27 cellular contexts compared by ENCODE assay signal in the genomic region with DNA sequence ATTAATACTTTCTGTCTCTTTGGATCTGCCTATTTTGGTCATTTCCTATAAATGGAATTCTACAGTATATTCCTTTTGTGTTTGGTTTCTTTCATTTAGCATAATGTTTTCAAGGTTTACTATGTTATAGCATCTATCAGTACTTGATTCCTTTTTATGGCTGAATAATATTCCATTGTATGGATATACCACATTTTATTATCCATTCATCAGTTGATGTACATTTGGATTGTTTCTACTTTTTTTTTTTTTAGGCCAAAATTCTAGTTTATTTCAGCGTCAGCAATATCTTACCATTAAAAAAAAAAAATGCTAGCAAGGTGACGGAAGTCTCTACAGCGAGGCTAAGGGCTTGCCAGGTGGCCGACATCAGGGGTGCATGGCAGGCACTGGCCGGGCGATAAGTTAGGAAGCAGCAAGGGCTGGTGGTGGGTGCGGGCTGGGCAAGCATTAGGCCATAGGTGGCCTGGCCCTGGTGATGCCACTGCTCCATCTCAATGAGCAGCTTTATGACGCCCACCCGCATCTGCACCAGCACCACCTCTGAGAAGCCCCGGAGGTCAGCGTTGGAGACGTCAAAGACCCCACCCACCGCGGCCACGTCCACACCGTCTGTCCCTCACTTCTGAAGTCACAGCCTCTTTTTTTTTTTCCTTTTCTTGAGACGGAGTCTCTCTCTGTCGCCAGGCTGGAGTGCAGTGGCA. TPM values are rescaled to one million over a fixed set of nuclear protein-coding genes. Genes with fewer than 3 reads are reported as not detected.
DNase-seq lines count a peak whose midpoint lies in the region; ATAC-seq, FAIRE-seq and TF ChIP-seq lines count a peak whose summit lies in the region.
"Had no signal": no experiment of that assay in that cellular context is flagged by ENCODE, and none has a peak within 500 bp of the region (broad histone marks: within the 10 kb centered on the region; RNA-seq: fewer than 3 reads in every experiment).

No MANE protein-coding gene starts in this region.

- H4K20me1 ChIP-seq in HepG2 (ENCODE audit: insufficient read depth, low read length): no peaks in the 10 kb centered on the region
- H4K20me1 ChIP-seq: BLaER1 treated with 17β-estradiol and CSF1 and Interleukin-3, amounts not matched to agents 10 nM and 100 nM had no signal

- H3K4me3 ChIP-seq in HepG2 (replicated peaks in 1 of 3; ENCODE audit: insufficient read depth in 1 of 3, low read depth in 2 of 3, low read length in 3 of 3) (no peak overlapping the region), right lobe of liver (no peak overlapping the region), HEK293 (ENCODE audit: low read depth, low read length) (no peak overlapping the region), esophagus muscularis mucosa (no peak overlapping the region), neuronal stem cell (ENCODE audit: low read length in 2 of 2) (no peak overlapping the region), SJCRH30 (no peak overlapping the region)
- no peak overlapping the region for H3K4me3 ChIP-seq in CD8-positive, alpha-beta T cell (ENCODE audit: low read depth, low read length)
- H3K4me3 ChIP-seq: BLaER1 treated with 17β-estradiol and CSF1 and Interleukin-3, amounts not matched to agents 10 nM and 100 nM; GM12878 had no signal

- H3K36me3 Mint-ChIP-seq in CD8-positive, alpha-beta T cell: no peaks in the 10 kb centered on the region

- H3K23ac ChIP-seq in neuronal stem cell (ENCODE audit: low read depth, low read length, poor library complexity): peak overlapping the region; percentile 25

- H3K9me3 Mint-ChIP-seq in CD8-positive, alpha-beta T cell: peaks cover 5% of the 10 kb centered on the region
- H3K9me3 Mint-ChIP-seq: CD4-positive, alpha-beta T cell had no signal

- H3K27me3 ChIP-seq in HepG2 (ENCODE audit: control insufficient read depth in 1 of 2, insufficient read depth in 2 of 2, low read length in 2 of 2) (no peaks in the 10 kb centered on the region), right lobe of liver (no peaks in the 10 kb centered on the region), esophagus muscularis mucosa (peaks cover 0 to 26% (median 2%) of the 10 kb centered on the region in 4 donors), neuronal stem cell (ENCODE audit: control insufficient read depth in 3 of 3, insufficient read depth in 3 of 3, low read depth in 1 of 3, low read length in 3 of 3) (no peaks in the 10 kb centered on the region), SJCRH30 (no peaks in the 10 kb centered on the region)
- H3K27me3 ChIP-seq in CD8-positive, alpha-beta T cell (ENCODE audit: insufficient read depth, low read length): no peaks in the 10 kb centered on the region
- H3K27me3 ChIP-seq: BLaER1 treated with 17β-estradiol and CSF1 and Interleukin-3, amounts not matched to agents 10 nM and 100 nM had no signal

- TF ChIP-seq CTCF in HepG2 (CRISPR knock-in tag; IDR thresholded peaks at IDR 0.05) (no peak), right lobe of liver (IDR thresholded peaks at IDR 0.05) (no peak), HEK293 (tag by site-specific recombination; IDR thresholded peaks at IDR 0.05) (no peak), esophagus muscularis mucosa (IDR thresholded peaks at IDR 0.05) (no peak)
- no peak for TF ChIP-seq CTCF in CD8-positive, alpha-beta T cell (IDR thresholded peaks at IDR 0.05)

- H3K79me2 ChIP-seq in HepG2 (ENCODE audit: insufficient read depth, low read length): no peaks in the 10 kb centered on the region

- H3K27ac ChIP-seq in HepG2 (ENCODE audit: extremely low read length, insufficient read depth, low read length) (no peak overlapping the region), right lobe of liver (no peak overlapping the region), HEK293 (ENCODE audit: extremely low read depth, low read depth, low read length) (no peak overlapping the region), esophagus muscularis mucosa (replicated peaks in 1 of 4) (no peak overlapping the region), neuronal stem cell (replicated peaks; ENCODE audit: low read length) (no peak overlapping the region), SJCRH30 (no peak overlapping the region)
- no peak overlapping the region for H3K27ac ChIP-seq in CD8-positive, alpha-beta T cell (ENCODE audit: low read depth, low read length)
- H3K27ac ChIP-seq: BLaER1 treated with 17β-estradiol and CSF1 and Interleukin-3, amounts not matched to agents 10 nM and 100 nM; C4-2B had no signal

- H3K4me1 ChIP-seq in HepG2 (ENCODE audit: insufficient read depth, low read length) (peaks cover 36% of the 10 kb centered on the region), right lobe of liver (peaks cover 0 to 20% (median 0%) of the 10 kb centered on the region in 4 donors), HEK293 (ENCODE audit: control insufficient read depth, insufficient read depth, low read length) (no peaks in the 10 kb centered on the region), esophagus muscularis mucosa (peaks cover 0 to 11% (median 6%) of the 10 kb centered on the region in 4 donors), neuronal stem cell (ENCODE audit: control insufficient read depth in 2 of 2, insufficient read depth in 1 of 2, low read depth in 1 of 2, low read length in 2 of 2) (no peaks in the 10 kb centered on the region), SJCRH30 (no peaks in the 10 kb centered on the region)
- no peaks in the 10 kb centered on the region for H3K4me1 ChIP-seq in CD8-positive, alpha-beta T cell (ENCODE audit: insufficient read depth, low read length)

- H2BK15ac ChIP-seq in neuronal stem cell (ENCODE audit: low read length): no peak overlapping the region

- no peak overlapping the region for H3K4me3 Mint-ChIP-seq in CD8-positive, alpha-beta T cell
- H3K4me3 Mint-ChIP-seq: B cell; CD4-positive, alpha-beta T cell; CD8-positive, alpha-beta memory T cell had no signal

- H3K9ac ChIP-seq in HepG2 (ENCODE audit: insufficient read depth, low read depth, low read length) (no peak overlapping the region), neuronal stem cell (ENCODE audit: low read depth, low read length, poor library complexity) (no peak overlapping the region)
- H3K9ac ChIP-seq: BLaER1 treated with 17β-estradiol and CSF1 and Interleukin-3, amounts not matched to agents 10 nM and 100 nM had no signal

- H3K27ac Mint-ChIP-seq in CD8-positive, alpha-beta T cell: no peak overlapping the region
- H3K27ac Mint-ChIP-seq: B cell; CD4-positive, alpha-beta T cell; CD8-positive, alpha-beta memory T cell had no signal

- no peak overlapping the region for H4K8ac ChIP-seq in neuronal stem cell (ENCODE audit: low read depth, low read length)

- H3K4me2 ChIP-seq in HepG2 (ENCODE audit: low read depth, low read length) (no peak overlapping the region), neuronal stem cell (ENCODE audit: insufficient read depth, low read length, poor library complexity, severe bottlenecking) (no peak overlapping the region)
- H3K4me2 ChIP-seq: BLaER1 treated with 17β-estradiol and CSF1 and Interleukin-3, amounts not matched to agents 10 nM and 100 nM had no signal

- WGBS in HepG2 (ENCODE audit: low lambda C conversion rate): 92% methylated on average over 18 of the region's 18 CpGs
- 100% methylated on average over 7 of the region's 18 CpGs for WGBS in right lobe of liver (ENCODE audit: insufficient coverage, low coverage, low lambda C conversion rate, missing lambda C conversion rate)
- 98% methylated on average over 17 of the region's 18 CpGs for WGBS in esophagus muscularis mucosa
- no CpG with 5 or more reads among the region's 18 CpGs for WGBS in neuronal stem cell (ENCODE audit: extremely low coverage in 2 of 2, insufficient read length in 2 of 2, insufficient replicate concordance in 1 of 2), 2 donors

- H4K91ac ChIP-seq in neuronal stem cell (ENCODE audit: low read depth, low read length, poor library complexity): no peak overlapping the region

- in situ Hi-C loops in HepG2 (cut with HindIII; ENCODE audit: extremely low pct_ligation_motif_present, low pct_unique_long_range_greater_than_20kb): no loop called here

- DNase-seq in HepG2 (ENCODE audit: low spot score): no peak
- DNase-seq in right lobe of liver: no peak
- peak; percentile 68 for DNase-seq in esophagus muscularis mucosa (ENCODE audit: extremely low spot score)
- DNase-seq in neuronal stem cell (ENCODE audit: low spot score): no peak
- DNase-seq in SJCRH30: no peak
- no peak for DNase-seq in CD8-positive, alpha-beta T cell
- DNase-seq: 8988T; AML-193; CD4-positive, alpha-beta T cell; CD8-positive, alpha-beta memory T cell; COR-L47; DMS 273 treated with DMSO at 0.1 percent for 48 hours; DMS153; DMS53; DMS79; DND-41; EL; GDM1 had no signal

- no peak overlapping the region for H2BK5ac ChIP-seq in neuronal stem cell (ENCODE audit: low read length)

- H3K36me3 ChIP-seq in HepG2 (replicated peaks in 1 of 2; ENCODE audit: control insufficient read depth in 1 of 2, insufficient read depth in 2 of 2, low read length in 2 of 2): no peaks in the 10 kb centered on the region
- no peaks in the 10 kb centered on the region for H3K36me3 ChIP-seq in right lobe of liver
- no peaks in the 10 kb centered on the region for H3K36me3 ChIP-seq in HEK293 (ENCODE audit: control insufficient read depth in 2 of 2, insufficient read depth in 1 of 2, low read length in 2 of 2)
- H3K36me3 ChIP-seq in esophagus muscularis mucosa: no peaks in the 10 kb centered on the region
- no peaks in the 10 kb centered on the region for H3K36me3 ChIP-seq in neuronal stem cell (replicated peaks in 1 of 2; ENCODE audit: control insufficient read depth in 2 of 2, insufficient read depth in 2 of 2, low read length in 2 of 2)
- H3K36me3 ChIP-seq in SJCRH30: no peaks in the 10 kb centered on the region
- H3K36me3 ChIP-seq in CD8-positive, alpha-beta T cell (ENCODE audit: insufficient read depth, low read length): no peaks in the 10 kb centered on the region

- no TSS peak for BruUV-seq in HepG2 (replicated peaks; lab: Mats Ljungman, UMichigan)

- no peak for FAIRE-seq in HepG2 (lab: Jason Lieb, UNC)
- FAIRE-seq: A204.1, GM12878, GM12892, GM18507 had no signal

- H3K4me1 Mint-ChIP-seq in CD8-positive, alpha-beta T cell (ENCODE audit: low read depth): no peaks in the 10 kb centered on the region
- H3K4me1 Mint-ChIP-seq: B cell; CD8-positive, alpha-beta memory T cell had no signal

- TF ChIP-seq POLR2A in HepG2 (IDR thresholded peaks at IDR 0.05; ENCODE audit: insufficient read depth in 1 of 2, low read depth in 2 of 2, low read length in 2 of 2): no peak
- TF ChIP-seq POLR2A in right lobe of liver (IDR thresholded peaks at IDR 0.05): no peak
- no peak for TF ChIP-seq POLR2A in esophagus muscularis mucosa (IDR thresholded peaks at IDR 0.05; ENCODE audit: low read depth)

- H2AFZ ChIP-seq in HepG2 (ENCODE audit: low read length) (no peak overlapping the region), neuronal stem cell (ENCODE audit: low read length) (no peak overlapping the region)

- H3K4ac ChIP-seq in neuronal stem cell (ENCODE audit: low read length): no peak overlapping the region

- no peak for ATAC-seq in HepG2
- no peak for ATAC-seq in right lobe of liver
- no peak for ATAC-seq in HG02759 (IDR thresholded peaks at IDR 0.05; ENCODE audit: unreplicated experiment)
- ATAC-seq in CD8-positive, alpha-beta T cell: no peak
- ATAC-seq: GM12878 had no signal

- no peak for TF ChIP-seq EP300 in HepG2 (IDR thresholded peaks at IDR 0.05; ENCODE audit: low read depth in 2 of 2, low read length in 2 of 2)
- no peak for TF ChIP-seq EP300 in HepG2 (CRISPR knock-in tag; IDR thresholded peaks at IDR 0.05; ENCODE audit: borderline replicate concordance)
- no peak for TF ChIP-seq EP300 in esophagus muscularis mucosa (IDR thresholded peaks at IDR 0.05)

- POLR2A ChIA-PET in HepG2 (lab: Yijun Ruan, JAX) (no interaction called here), HEK293 (lab: Yijun Ruan, JAX) (no interaction called here)
- POLR2A ChIA-PET in CD8-positive, alpha-beta T cell (lab: Charles Lee): no interaction called here

- intact Hi-C loops in HepG2 (cut with micrococcal nuclease; ENCODE audit: unreplicated experiment): no loop called here
- intact Hi-C loops in right lobe of liver (cut with DNase I): no loop called here
- intact Hi-C loops in esophagus muscularis mucosa (cut with DNase I): no loop called here
- intact Hi-C loops in CD8-positive, alpha-beta T cell (cut with DNase I, micrococcal nuclease): no loop called here

- no peak overlapping the region for H3K14ac ChIP-seq in neuronal stem cell (ENCODE audit: low read length)

- no peak overlapping the region for H2BK120ac ChIP-seq in neuronal stem cell (ENCODE audit: low read depth, low read length)

- H3K79me1 ChIP-seq in neuronal stem cell (ENCODE audit: low read depth, low read length): peaks cover 2% of the 10 kb centered on the region

- no peak for TF ChIP-seq RAD21 in HepG2 (CRISPR knock-in tag; IDR thresholded peaks at IDR 0.05)

- H3K18ac ChIP-seq in neuronal stem cell (ENCODE audit: low read length): no peak overlapping the region

- CTCF ChIA-PET in HepG2 (lab: Yijun Ruan, JAX; ENCODE audit: low intra/inter-chr PET ratio, low total read pairs) (no interaction called here), HEK293 (lab: Yijun Ruan, JAX) (no interaction called here)
- CTCF ChIA-PET in CD8-positive, alpha-beta T cell (lab: Charles Lee): no interaction called here

- peaks cover 7% of the 10 kb centered on the region for H3K27me3 Mint-ChIP-seq in CD8-positive, alpha-beta T cell (ENCODE audit: low read depth)
- H3K27me3 Mint-ChIP-seq: B cell had no signal

- H2BK12ac ChIP-seq in neuronal stem cell (ENCODE audit: low read length): no peak overlapping the region

- H3K9me3 ChIP-seq in HepG2 (ENCODE audit: low read length) (no peaks in the 10 kb centered on the region), right lobe of liver (no peaks in the 10 kb centered on the region), HEK293 (ENCODE audit: control insufficient read depth, insufficient read depth, low read depth, low read length) (no peaks in the 10 kb centered on the region), esophagus muscularis mucosa (peaks cover 0 to 7% (median 0%) of the 10 kb centered on the region in 4 donors), neuronal stem cell (replicated peaks in 1 of 2; ENCODE audit: control insufficient read depth in 2 of 2, insufficient read depth in 1 of 2, low read depth in 1 of 2, low read length in 2 of 2) (peaks cover 0 to 4% of the 10 kb centered on the region in 2 donors), SJCRH30 (replicated peaks) (no peaks in the 10 kb centered on the region)
- H3K9me3 ChIP-seq in CD8-positive, alpha-beta T cell (ENCODE audit: low read length): no peaks in the 10 kb centered on the region

- no peak overlapping the region for H2AK5ac ChIP-seq in neuronal stem cell (ENCODE audit: low read depth, low read length)

RNA-seq across cellular contexts. Expression of a gene that starts 11.4 kb away (rescaled TPM):
- total RNA-seq in HepG2 (2016; rRNA removed; fragmentation: Illumina TruSeq; extraction: Trizol): 19.5 and 27.6 TPM in 2 replicates
- total RNA-seq in HepG2 (2016; cell fraction: cytosol; rRNA removed; fragmentation: Illumina TruSeq; extraction: Trizol; ENCODE audit: low read depth): 12.4 and 15.0 TPM in 2 replicates
- 20.6 and 26.6 TPM in 2 replicates for total RNA-seq in HepG2 (2016; cell fraction: insoluble cytoplasmic fraction; rRNA removed; fragmentation: Illumina TruSeq; extraction: Trizol)
- 21.9 and 26.0 TPM in 2 replicates for total RNA-seq in HepG2 (2016; cell fraction: membrane; rRNA removed; fragmentation: Illumina TruSeq; extraction: Trizol)
- total RNA-seq in HepG2 (2016; cell fraction: nucleus; rRNA removed; fragmentation: Illumina TruSeq; extraction: Trizol): 10.7 and 12.4 TPM in 2 replicates
- polyA plus RNA-seq in HepG2 (2011; rRNA removed): 5.7 and 8.6 TPM in 2 replicates
- 4.2 and 5.6 TPM in 2 replicates for polyA plus RNA-seq in HepG2 (2011; cell fraction: cytosol; rRNA removed)
- polyA plus RNA-seq in HepG2 (2011; cell fraction: nucleus; rRNA removed): 2.1 and 3.9 TPM in 2 replicates
- polyA plus RNA-seq in HepG2 (2012): 12.9 and 18.1 TPM in 2 replicates
- 8.5 and 11.4 TPM in 2 replicates for polyA plus RNA-seq in HepG2 (2016; cell fraction: cytosol; fragmentation: Illumina TruSeq; extraction: Trizol; ENCODE audit: low read depth)
- polyA plus RNA-seq in HepG2 (2016; cell fraction: insoluble cytoplasmic fraction; fragmentation: Illumina TruSeq; extraction: Trizol; ENCODE audit: low read depth): 31.9 and 33.4 TPM in 2 replicates
- 14.6 and 16.7 TPM in 2 replicates for polyA plus RNA-seq in HepG2 (2016; cell fraction: membrane; fragmentation: Illumina TruSeq; extraction: Trizol; ENCODE audit: low read depth)
- 17.0 and 18.6 TPM in 2 replicates for polyA plus RNA-seq in HepG2 (2016; cell fraction: nucleus; fragmentation: Illumina TruSeq; extraction: Trizol; ENCODE audit: insufficient read depth, low read depth)
- 3.1 and 4.3 TPM in 2 replicates for polyA minus RNA-seq in HepG2 (2011; rRNA and poly(A)+ RNA removed; ENCODE audit: low replicate concordance)
- polyA minus RNA-seq in HepG2 (2011; cell fraction: cytosol; rRNA and poly(A)+ RNA removed): 5.7 and 6.3 TPM in 2 replicates
- 10.3 and 11.4 TPM in 2 replicates for polyA minus RNA-seq in HepG2 (2011; cell fraction: nucleus; rRNA and poly(A)+ RNA removed)
- total RNA-seq in right lobe of liver: 1 to 10 TPM; 5.5 to 9.8 (median 7.4) TPM
- total RNA-seq in esophagus muscularis mucosa: 10 to 100 TPM in 1 of 4 donors, 1 to 10 TPM in 3; 7.0 to 11.2 (median 8.6) TPM
- polyA plus RNA-seq in neuronal stem cell (2013, experiment 1 of 2): 33.7 TPM
- 35.6 TPM for polyA plus RNA-seq in neuronal stem cell (2013, experiment 2 of 2)
- 24.3 and 32.5 TPM in 2 replicates for total RNA-seq in SJCRH30 (2014; rRNA removed; shearing (Covaris generic))
- 10 to 100 TPM; 13.9 to 14.0 TPM for total RNA-seq in CD8-positive, alpha-beta T cell

RNA-seq across cellular contexts. Expression of a gene that starts 41.8 kb away (rescaled TPM):
- total RNA-seq in HepG2 (2016; rRNA removed; fragmentation: Illumina TruSeq; extraction: Trizol): 130 and 138 TPM in 2 replicates
- total RNA-seq in HepG2 (2016; cell fraction: cytosol; rRNA removed; fragmentation: Illumina TruSeq; extraction: Trizol; ENCODE audit: low read depth): 22.1 and 23.2 TPM in 2 replicates
- 114 and 146 TPM in 2 replicates for total RNA-seq in HepG2 (2016; cell fraction: insoluble cytoplasmic fraction; rRNA removed; fragmentation: Illumina TruSeq; extraction: Trizol)
- 63.0 and 65.0 TPM in 2 replicates for total RNA-seq in HepG2 (2016; cell fraction: membrane; rRNA removed; fragmentation: Illumina TruSeq; extraction: Trizol)
- 59.4 and 71.5 TPM in 2 replicates for total RNA-seq in HepG2 (2016; cell fraction: nucleus; rRNA removed; fragmentation: Illumina TruSeq; extraction: Trizol)
- 267 and 269 TPM in 2 replicates for polyA plus RNA-seq in HepG2 (2011; rRNA removed)
- 182 and 277 TPM in 2 replicates for polyA plus RNA-seq in HepG2 (2011; cell fraction: cytosol; rRNA removed)
- polyA plus RNA-seq in HepG2 (2011; cell fraction: nucleus; rRNA removed): 334 and 385 TPM in 2 replicates
- polyA plus RNA-seq in HepG2 (2012): 220 and 249 TPM in 2 replicates
- 21.5 and 27.7 TPM in 2 replicates for polyA plus RNA-seq in HepG2 (2016; cell fraction: cytosol; fragmentation: Illumina TruSeq; extraction: Trizol; ENCODE audit: low read depth)
- 122 and 156 TPM in 2 replicates for polyA plus RNA-seq in HepG2 (2016; cell fraction: insoluble cytoplasmic fraction; fragmentation: Illumina TruSeq; extraction: Trizol; ENCODE audit: low read depth)
- 42.5 and 45.9 TPM in 2 replicates for polyA plus RNA-seq in HepG2 (2016; cell fraction: membrane; fragmentation: Illumina TruSeq; extraction: Trizol; ENCODE audit: low read depth)
- 148 and 163 TPM in 2 replicates for polyA plus RNA-seq in HepG2 (2016; cell fraction: nucleus; fragmentation: Illumina TruSeq; extraction: Trizol; ENCODE audit: insufficient read depth, low read depth)
- 33.0 and 786 TPM in 2 replicates for polyA minus RNA-seq in HepG2 (2011; rRNA and poly(A)+ RNA removed; ENCODE audit: low replicate concordance)
- polyA minus RNA-seq in HepG2 (2011; cell fraction: cytosol; rRNA and poly(A)+ RNA removed): 198 TPM in 2 replicates
- 79.2 and 86.4 TPM in 2 replicates for polyA minus RNA-seq in HepG2 (2011; cell fraction: nucleus; rRNA and poly(A)+ RNA removed)
- 100 to 1,000 TPM in 2 of 6 experiments, 10 to 100 TPM in 4; 30.8 to 163 (median 92.0) TPM for total RNA-seq in right lobe of liver
- total RNA-seq in esophagus muscularis mucosa: 1 to 10 TPM; 2.5 to 5.7 (median 3.6) TPM
- 19.5 TPM for polyA plus RNA-seq in neuronal stem cell (2013, experiment 1 of 2)
- 19.1 TPM for polyA plus RNA-seq in neuronal stem cell (2013, experiment 2 of 2)
- 14.9 and 17.2 TPM in 2 replicates for total RNA-seq in SJCRH30 (2014; rRNA removed; shearing (Covaris generic))
- total RNA-seq in CD8-positive, alpha-beta T cell: under 1 TPM in 1 of 2 experiments, not detected in 1; 0.08 TPM
